9 cellular contexts compared by ENCODE assay signal in the genomic region with DNA sequence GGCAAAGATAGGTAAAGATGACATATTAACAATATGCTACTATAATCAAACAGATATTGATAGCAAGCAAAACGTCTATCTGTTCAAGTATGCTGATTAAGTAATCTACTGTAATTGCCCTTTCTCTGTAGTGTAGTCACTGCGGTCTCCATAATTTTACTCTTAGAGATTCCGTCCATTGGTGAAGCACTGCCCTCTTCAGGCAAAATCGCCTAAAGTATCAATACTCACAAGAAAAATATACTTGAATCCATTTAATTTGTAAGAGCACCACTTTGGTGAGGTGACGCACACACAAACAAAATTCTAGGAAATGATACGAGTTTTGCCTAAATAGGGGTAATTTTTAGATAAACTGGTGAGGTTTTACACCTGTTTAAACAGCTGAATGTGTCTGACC.
DNase-seq lines count a peak whose midpoint lies in the region; ATAC-seq and TF ChIP-seq lines count a peak whose summit lies in the region.
"Had no signal": no experiment of that assay in that cellular context is flagged by ENCODE, and none has a peak within 500 bp of the region (broad histone marks: within the 10 kb centered on the region; RNA-seq: fewer than 3 reads in every experiment).

No MANE protein-coding gene starts in this region.

- H3K4me1 ChIP-seq in liver (ENCODE audit: control insufficient read depth in 4 of 4, insufficient read depth in 4 of 4, low read length in 3 of 4): peaks cover 0 to 10% (median 6%) of the 10 kb centered on the region in 4 donors

- in situ Hi-C loops in Caki2 (cut with HindIII; ENCODE audit: low pct_unique_long_range_greater_than_20kb, low sequenced_read_pairs) (no loop called here), astrocyte of the cerebellum (cut with HindIII; ENCODE audit: low sequenced_read_pairs) (no loop called here)

- peak overlapping the region in 1 of 2 donors; percentile 7 for H3K9ac ChIP-seq in liver (ENCODE audit: low read depth in 1 of 2, low read length in 2 of 2)

- H3K27me3 ChIP-seq in liver (ENCODE audit: control insufficient read depth in 4 of 4, insufficient read depth in 4 of 4, low read length in 3 of 4): no peaks in the 10 kb centered on the region

- 22% methylated on average over 6 of the region's 6 CpGs for WGBS in liver

- H3K27ac ChIP-seq in liver (ENCODE audit: low read depth in 1 of 2, low read length in 2 of 2): no peak overlapping the region

- TF ChIP-seq CTCF in LNCaP clone FGC (IDR thresholded peaks at IDR 0.05; ENCODE audit: control insufficient read depth, extremely low read depth, insufficient read depth): peak; percentile 61
- TF ChIP-seq CTCF in astrocyte of the cerebellum (IDR thresholded peaks at IDR 0.05; ENCODE audit: low read depth, low read length, missing control alignments): peak; percentile 62
- TF ChIP-seq CTCF in liver (IDR thresholded peaks at IDR 0.05; ENCODE audit: low read depth, low read length, missing input control): peak; percentile 36

- H3K36me3 ChIP-seq in liver (ENCODE audit: control insufficient read depth in 4 of 4, insufficient read depth in 3 of 4, low read depth in 1 of 4, low read length in 3 of 4): no peaks in the 10 kb centered on the region

- DNase-seq in Caki2 (ENCODE audit: low read depth) (peak; percentile 22), LNCaP clone FGC (ENCODE audit: low read depth) (peak; percentile 10), astrocyte of the cerebellum (ENCODE audit: low read depth) (peak; percentile 53), posterior vena cava (ENCODE audit: low spot score) (no peak)
- no peak for DNase-seq in NK-92 treated with Interleukin-12 subunit alpha and Interleukin-12 subunit beta, amount 100 ng/mL, for 24 hours (lab: John Stamatoyannopoulos, UW)
- DNase-seq: activated B cell treated with CpG ODN at 0.5 μM for 24 hours had no signal

- no peaks in the 10 kb centered on the region for H3K9me3 ChIP-seq in liver (ENCODE audit: control insufficient read depth in 4 of 4, low read length in 3 of 4)

- intact Hi-C loops in posterior vena cava (cut with DNase I): no loop called here

- H3K4me3 ChIP-seq in LNCaP clone FGC (ENCODE audit: low read depth, low read length) (no peak overlapping the region), astrocyte of the cerebellum (ENCODE audit: low read depth, low read length) (no peak overlapping the region), liver (ENCODE audit: low read depth in 1 of 3, low read length in 3 of 3) (no peak overlapping the region)

- peak; percentile 77 to 81 for TF ChIP-seq RAD21 in liver (IDR thresholded peaks at IDR 0.05)

- ATAC-seq in HG02970 (IDR thresholded peaks at IDR 0.05; ENCODE audit: low FRiP score, unreplicated experiment) (no peak), GM18873 (IDR thresholded peaks at IDR 0.05; ENCODE audit: low FRiP score, unreplicated experiment) (no peak)

TF ChIP-seq in liver, 16 proteins besides CTCF, POLR2A, EP300 and RAD21:
- TF ChIP-seq, protein P1, sequence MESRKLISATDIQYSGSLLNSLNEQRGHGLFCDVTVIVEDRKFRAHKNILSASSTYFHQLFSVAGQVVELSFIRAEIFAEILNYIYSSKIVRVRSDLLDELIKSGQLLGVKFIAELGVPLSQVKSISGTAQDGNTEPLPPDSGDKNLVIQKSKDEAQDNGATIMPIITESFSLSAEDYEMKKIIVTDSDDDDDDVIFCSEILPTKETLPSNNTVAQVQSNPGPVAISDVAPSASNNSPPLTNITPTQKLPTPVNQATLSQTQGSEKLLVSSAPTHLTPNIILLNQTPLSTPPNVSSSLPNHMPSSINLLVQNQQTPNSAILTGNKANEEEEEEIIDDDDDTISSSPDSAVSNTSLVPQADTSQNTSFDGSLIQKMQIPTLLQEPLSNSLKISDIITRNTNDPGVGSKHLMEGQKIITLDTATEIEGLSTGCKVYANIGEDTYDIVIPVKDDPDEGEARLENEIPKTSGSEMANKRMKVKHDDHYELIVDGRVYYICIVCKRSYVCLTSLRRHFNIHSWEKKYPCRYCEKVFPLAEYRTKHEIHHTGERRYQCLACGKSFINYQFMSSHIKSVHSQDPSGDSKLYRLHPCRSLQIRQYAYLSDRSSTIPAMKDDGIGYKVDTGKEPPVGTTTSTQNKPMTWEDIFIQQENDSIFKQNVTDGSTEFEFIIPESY (IDR thresholded peaks at IDR 0.05): no peak
- no peak for TF ChIP-seq FOXA2 (IDR thresholded peaks at IDR 0.05)
- no peak for TF ChIP-seq YY1 (IDR thresholded peaks at IDR 0.05)
- TF ChIP-seq FOXA1 (IDR thresholded peaks at IDR 0.05): no peak
- no peak for TF ChIP-seq TAF1 (conservative IDR thresholded peaks at IDR 0.05)
- no peak for TF ChIP-seq GABPA (IDR thresholded peaks at IDR 0.05 in 1 of 2, conservative IDR thresholded peaks at IDR 0.05 in 1 of 2)
- TF ChIP-seq HNF4A (conservative IDR thresholded peaks at IDR 0.05): no peak
- TF ChIP-seq JUND (IDR thresholded peaks at IDR 0.05): no peak
- no peak for TF ChIP-seq NR2F2 (IDR thresholded peaks at IDR 0.05)
- TF ChIP-seq, protein P2, sequence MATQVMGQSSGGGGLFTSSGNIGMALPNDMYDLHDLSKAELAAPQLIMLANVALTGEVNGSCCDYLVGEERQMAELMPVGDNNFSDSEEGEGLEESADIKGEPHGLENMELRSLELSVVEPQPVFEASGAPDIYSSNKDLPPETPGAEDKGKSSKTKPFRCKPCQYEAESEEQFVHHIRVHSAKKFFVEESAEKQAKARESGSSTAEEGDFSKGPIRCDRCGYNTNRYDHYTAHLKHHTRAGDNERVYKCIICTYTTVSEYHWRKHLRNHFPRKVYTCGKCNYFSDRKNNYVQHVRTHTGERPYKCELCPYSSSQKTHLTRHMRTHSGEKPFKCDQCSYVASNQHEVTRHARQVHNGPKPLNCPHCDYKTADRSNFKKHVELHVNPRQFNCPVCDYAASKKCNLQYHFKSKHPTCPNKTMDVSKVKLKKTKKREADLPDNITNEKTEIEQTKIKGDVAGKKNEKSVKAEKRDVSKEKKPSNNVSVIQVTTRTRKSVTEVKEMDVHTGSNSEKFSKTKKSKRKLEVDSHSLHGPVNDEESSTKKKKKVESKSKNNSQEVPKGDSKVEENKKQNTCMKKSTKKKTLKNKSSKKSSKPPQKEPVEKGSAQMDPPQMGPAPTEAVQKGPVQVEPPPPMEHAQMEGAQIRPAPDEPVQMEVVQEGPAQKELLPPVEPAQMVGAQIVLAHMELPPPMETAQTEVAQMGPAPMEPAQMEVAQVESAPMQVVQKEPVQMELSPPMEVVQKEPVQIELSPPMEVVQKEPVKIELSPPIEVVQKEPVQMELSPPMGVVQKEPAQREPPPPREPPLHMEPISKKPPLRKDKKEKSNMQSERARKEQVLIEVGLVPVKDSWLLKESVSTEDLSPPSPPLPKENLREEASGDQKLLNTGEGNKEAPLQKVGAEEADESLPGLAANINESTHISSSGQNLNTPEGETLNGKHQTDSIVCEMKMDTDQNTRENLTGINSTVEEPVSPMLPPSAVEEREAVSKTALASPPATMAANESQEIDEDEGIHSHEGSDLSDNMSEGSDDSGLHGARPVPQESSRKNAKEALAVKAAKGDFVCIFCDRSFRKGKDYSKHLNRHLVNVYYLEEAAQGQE (IDR thresholded peaks at IDR 0.05): no peak
- no peak for TF ChIP-seq RXRA (IDR thresholded peaks at IDR 0.05)
- TF ChIP-seq EGR1 (IDR thresholded peaks at IDR 0.05; ENCODE audit: low read depth in 2 of 2): no peak
TF ChIP-seq in liver: peak in this region for 0.

Comparison
In these comparisons a context has a peak if more than half of its experiments do, and no peak if none do; other contexts are left out.
1. DNase-seq: peak in Caki2 (single experiment), LNCaP clone FGC (single experiment) and astrocyte of the cerebellum (single experiment); none in posterior vena cava (single experiment) and NK-92 treated with Interleukin-12 subunit alpha and Interleukin-12 subunit beta, amount 100 ng/mL, for 24 hours (single experiment).
2. Peak in every context shown above with its lines, with median percentiles within 50 percentile points of each other: CTCF ChIP-seq.